Comparison of ENCODE assay signal across 1 cellular context in genomic region chr14:39682000-39682399, GRCh38.
TF ChIP-seq lines count a peak whose summit lies in the region.

No MANE protein-coding gene starts in this region.

TF ChIP-seq in neural cell, 6 proteins besides CTCF, POLR2A, EP300 and RAD21 (continued from another document):
- TF ChIP-seq REST (IDR thresholded peaks at IDR 0.05; ENCODE audit: borderline replicate concordance) (no peak), SMC3 (conservative IDR thresholded peaks at IDR 0.05; ENCODE audit: poor library complexity) (no peak)
